24 cellular contexts compared by ENCODE assay signal in genomic region chr10:28652703-28653102, GRCh38.
"Had no signal": no experiment of that assay in that cellular context is flagged by ENCODE, and none has a peak within 500 bp of the region (broad histone marks: within the 10 kb centered on the region; RNA-seq: fewer than 3 reads in every experiment).

No MANE protein-coding gene starts in this region.

- H3K4me1 ChIP-seq: left ventricle myocardium inferior, pancreas, prostate gland, stomach, testis, thyroid gland, upper lobe of right lung had no signal

- H3K27me3 ChIP-seq: pancreas, testis, thyroid gland, transverse colon, upper lobe of right lung had no signal

- DNase-seq: hippocampal formation; kidney; left colon; left ventricle myocardium inferior; naive thymus-derived CD8-positive, alpha-beta T cell; nucleus accumbens; pancreas; retina; right cardiac atrium; stimulated activated CD4-positive, alpha-beta T cell treated with anti-CD3 and anti-CD28 coated beads, Interleukin-12 subunit alpha, Interleukin-12 subunit beta, amount 100 ng/mL, for 4 hours; stimulated activated CD4-positive, alpha-beta T cell treated with anti-CD3 and anti-CD28 coated beads, Interleukin-15, amount 100 ng/mL, for 24 hours; stimulated activated CD4-positive, alpha-beta T cell treated with anti-CD3 and anti-CD28 coated beads, Interleukin-2, amount 100 ng/mL, for 24 hours; stimulated activated CD4-positive, alpha-beta T cell treated with anti-CD3 and anti-CD28 coated beads, Interleukin-4, amount 100 ng/mL, for 1 hour; stimulated activated naive B cell treated with anti-CD40 and anti-IgM and Interleukin-4, amounts not matched to agents 10 μg/mL and 1 μg/mL and 100 μg/mL, for 72 hours; stimulated activated naive CD8-positive, alpha-beta T cell treated with anti-CD3 and anti-CD28 coated beads, Interleukin-15, Interleukin-2, amounts not matched to agents 100 U/mL and 50 U/mL, for 24 hours; stomach; testis; thyroid gland; transverse colon; upper lobe of right lung had no signal

- H3K36me3 ChIP-seq: left ventricle myocardium inferior, pancreas, prostate gland, stomach, thyroid gland, transverse colon, upper lobe of right lung had no signal

- H3K4me3 ChIP-seq: left ventricle myocardium inferior, lung, pancreas, prostate gland, skin epidermis, stomach, testis, thyroid gland, transverse colon, upper lobe of right lung had no signal

- H3K27ac ChIP-seq: left ventricle myocardium inferior, pancreas, prostate gland, skin epidermis, stomach, testis, thyroid gland, transverse colon, upper lobe of right lung had no signal

- ATAC-seq: left colon; naive thymus-derived CD8-positive, alpha-beta T cell; pancreas; right cardiac atrium; sciatic nerve; stimulated activated naive B cell treated with anti-CD40 and anti-IgM and Interleukin-4, amounts not matched to agents 10 μg/mL and 1 μg/mL and 100 μg/mL, for 72 hours; stimulated activated naive CD8-positive, alpha-beta T cell treated with anti-CD3 and anti-CD28 coated beads, Interleukin-15, Interleukin-2, amounts not matched to agents 100 U/mL and 50 U/mL, for 24 hours; upper lobe of right lung had no signal

- H3K9me3 ChIP-seq: pancreas, prostate gland, testis, thyroid gland, upper lobe of right lung had no signal
